In genomic region chr6:111444794-111445193, GRCh38 we compare ENCODE assay signal across 18 cellular contexts. TPM values are rescaled to one million over a fixed set of nuclear protein-coding genes. Genes with fewer than 3 reads are reported as not detected.
DNase-seq lines count a peak whose midpoint lies in the region; ATAC-seq, FAIRE-seq and TF ChIP-seq lines count a peak whose summit lies in the region.
"Had no signal": no experiment of that assay in that cellular context is flagged by ENCODE, and none has a peak within 500 bp of the region (broad histone marks: within the 10 kb centered on the region; RNA-seq: fewer than 3 reads in every experiment).

No MANE protein-coding gene starts in this region.

- peak overlapping the region; percentile 98 for H2AK5ac ChIP-seq in mesenchymal stem cell (ENCODE audit: low read length, severe bottlenecking)

- H4K8ac ChIP-seq in mesenchymal stem cell (ENCODE audit: low read length): no peak overlapping the region

- no peak overlapping the region for H3K4me3 ChIP-seq in kidney epithelial cell (ENCODE audit: low read depth, low read length)
- no peak overlapping the region for H3K4me3 ChIP-seq in mesenchymal stem cell (ENCODE audit: insufficient read depth in 1 of 2, low read depth in 1 of 2, low read length in 2 of 2)
- peak overlapping the region; percentile 9 for H3K4me3 ChIP-seq in smooth muscle cell
- H3K4me3 ChIP-seq: BLaER1 had no signal

- intact Hi-C loops in activated CD4-positive, alpha-beta T cell treated with anti-CD3 and anti-CD28 coated beads for 36 hours (cut with DNase I, micrococcal nuclease): no loop called here

- no peak overlapping the region for H3K18ac ChIP-seq in mesenchymal stem cell (ENCODE audit: low read depth in 1 of 2, low read length in 2 of 2)

- no peaks in the 10 kb centered on the region for H3K4me1 ChIP-seq in mesenchymal stem cell (ENCODE audit: control insufficient read depth, insufficient read depth, low read depth, low read length)
- no peaks in the 10 kb centered on the region for H3K4me1 ChIP-seq in smooth muscle cell (ENCODE audit: low read depth)

- H4K91ac ChIP-seq in mesenchymal stem cell (ENCODE audit: low read length): no peak overlapping the region

- H3K9me3 ChIP-seq in mesenchymal stem cell (ENCODE audit: control insufficient read depth, low read length) (no peaks in the 10 kb centered on the region), smooth muscle cell (replicated peaks; ENCODE audit: low read depth) (no peaks in the 10 kb centered on the region)

- CTCF ChIA-PET in activated CD4-positive, alpha-beta T cell treated with anti-CD3 and anti-CD28 coated beads for 36 hours (lab: Charles Lee): interaction anchor here (1.6 kb wide), 1 partner anchor 14 kb away, joined by 3 read pairs; no protein-coding TSS in a partner anchor

- H3K4me2 ChIP-seq in mesenchymal stem cell (ENCODE audit: low read length, poor library complexity, severe bottlenecking) (peak overlapping the region; percentile 43), smooth muscle cell (no peak overlapping the region)
- H3K4me2 ChIP-seq: BLaER1 had no signal

- peaks cover 54% of the 10 kb centered on the region for H4K20me1 ChIP-seq in smooth muscle cell (ENCODE audit: low read depth)

- H3K36me3 ChIP-seq in kidney epithelial cell (ENCODE audit: control insufficient read depth, insufficient read depth, low read length) (no peaks in the 10 kb centered on the region), mesenchymal stem cell (ENCODE audit: control insufficient read depth in 1 of 2, insufficient read depth in 2 of 2, low read depth in 1 of 2, low read length in 2 of 2) (peaks cover 0 to 56% of the 10 kb centered on the region in 2 experiments), smooth muscle cell (ENCODE audit: low read depth) (no peaks in the 10 kb centered on the region)

- no peak overlapping the region for H2BK12ac ChIP-seq in mesenchymal stem cell (ENCODE audit: low read length in 2 of 2)

- DNase-seq in RCC 7860 (ENCODE audit: low spot score) (peak; percentile 22), kidney epithelial cell (ENCODE audit: low read depth) (peak; percentile 16), mesenchymal stem cell (no peak), smooth muscle cell (lab: John Stamatoyannopoulos, UW; ENCODE audit: unreplicated experiment) (no peak), omental fat pad (ENCODE audit: low spot score) (no peak), DMS79 treated with DMSO at 0.1 percent for 48 hours (lab: John Stamatoyannopoulos, UW) (no peak)
- no peak for DNase-seq in activated CD4-positive, alpha-beta T cell treated with anti-CD3 and anti-CD28 coated beads for 36 hours
- DNase-seq: 8988T; CD4-positive, alpha-beta memory T cell; DMS53; GOT3; H7; HFFc6 had no signal

- TF ChIP-seq CTCF in kidney epithelial cell (IDR thresholded peaks at IDR 0.05; ENCODE audit: insufficient read depth, low read length, poor library complexity, severe bottlenecking) (no peak), smooth muscle cell (IDR thresholded peaks at IDR 0.05; ENCODE audit: borderline replicate concordance, insufficient read depth, poor library complexity, severe bottlenecking) (no peak), omental fat pad (IDR thresholded peaks at IDR 0.05) (no peak)

- H3K36me3 Mint-ChIP-seq in activated CD4-positive, alpha-beta T cell treated with anti-CD3 and anti-CD28 coated beads for 36 hours (ENCODE audit: low read depth): peaks cover 15% of the 10 kb centered on the region

- H3K79me1 ChIP-seq in mesenchymal stem cell (replicated peaks; ENCODE audit: low read length, poor library complexity, severe bottlenecking): peaks cover 18% of the 10 kb centered on the region

- H3K4ac ChIP-seq in mesenchymal stem cell (ENCODE audit: low read depth in 1 of 2, low read length in 2 of 2): no peak overlapping the region

- peaks cover 24% of the 10 kb centered on the region for H3K4me1 Mint-ChIP-seq in activated CD4-positive, alpha-beta T cell treated with anti-CD3 and anti-CD28 coated beads for 36 hours

- no peak overlapping the region for H3K14ac ChIP-seq in mesenchymal stem cell (ENCODE audit: low read length in 2 of 2)

- no peak overlapping the region for H3K23ac ChIP-seq in mesenchymal stem cell (ENCODE audit: low read length in 2 of 2)

- no peaks in the 10 kb centered on the region for H3K9me3 Mint-ChIP-seq in activated CD4-positive, alpha-beta T cell treated with anti-CD3 and anti-CD28 coated beads for 36 hours (ENCODE audit: low read depth)
- H3K9me3 Mint-ChIP-seq: CD14-positive monocyte, HFFc6 had no signal

- 93% methylated on average over 5 of the region's 5 CpGs for WGBS in mesenchymal stem cell
- over 99% methylated on average over 5 of the region's 5 CpGs for WGBS in smooth muscle cell (ENCODE audit: low lambda C conversion rate)

- H3K27ac ChIP-seq in mesenchymal stem cell (ENCODE audit: low read length, poor library complexity, severe bottlenecking): peak overlapping the region; percentile 53
- H3K27ac ChIP-seq in smooth muscle cell (ENCODE audit: low read depth): no peak overlapping the region
- H3K27ac ChIP-seq: BLaER1, HL-60 had no signal

- H2BK15ac ChIP-seq in mesenchymal stem cell (ENCODE audit: low read depth, poor library complexity, severe bottlenecking): no peak overlapping the region

- POLR2A ChIA-PET in activated CD4-positive, alpha-beta T cell treated with anti-CD3 and anti-CD28 coated beads for 36 hours (lab: Charles Lee): no interaction called here

- H3K79me2 ChIP-seq in smooth muscle cell (ENCODE audit: low read depth): peaks cover 34% of the 10 kb centered on the region

- H3K27ac Mint-ChIP-seq in activated CD4-positive, alpha-beta T cell treated with anti-CD3 and anti-CD28 coated beads for 36 hours: no peak overlapping the region

- H2BK120ac ChIP-seq in mesenchymal stem cell (ENCODE audit: low read depth, low read length): no peak overlapping the region

- no peaks in the 10 kb centered on the region for H3K27me3 Mint-ChIP-seq in activated CD4-positive, alpha-beta T cell treated with anti-CD3 and anti-CD28 coated beads for 36 hours
- H3K27me3 Mint-ChIP-seq: CD4-positive, alpha-beta memory T cell had no signal

- no peak overlapping the region for H2BK5ac ChIP-seq in mesenchymal stem cell (ENCODE audit: low read depth, low read length, poor library complexity, severe bottlenecking)

- H2AFZ ChIP-seq in mesenchymal stem cell (ENCODE audit: low read depth, low read length) (no peak overlapping the region), smooth muscle cell (ENCODE audit: low read depth) (no peak overlapping the region)

- no peak overlapping the region for H3K4me3 Mint-ChIP-seq in activated CD4-positive, alpha-beta T cell treated with anti-CD3 and anti-CD28 coated beads for 36 hours
- H3K4me3 Mint-ChIP-seq: CD14-positive monocyte, HFFc6 had no signal

- H3K9ac ChIP-seq in mesenchymal stem cell (ENCODE audit: low read length): no peak overlapping the region
- H3K9ac ChIP-seq in smooth muscle cell (ENCODE audit: low read depth): no peak overlapping the region
- H3K9ac ChIP-seq: BLaER1 had no signal

- no peak for ATAC-seq in activated CD4-positive, alpha-beta T cell treated with anti-CD3 and anti-CD28 coated beads for 36 hours
- ATAC-seq in omental fat pad (ENCODE audit: low FRiP score): no peak
- ATAC-seq: HCT116 had no signal

- H3F3A ChIP-seq in smooth muscle cell (ENCODE audit: low read depth): no peaks in the 10 kb centered on the region

- H3K27me3 ChIP-seq in kidney epithelial cell (ENCODE audit: control insufficient read depth, insufficient read depth, low read length): no peaks in the 10 kb centered on the region
- no peaks in the 10 kb centered on the region for H3K27me3 ChIP-seq in mesenchymal stem cell (ENCODE audit: control insufficient read depth in 1 of 2, insufficient read depth in 1 of 2, low read length in 2 of 2)
- no peaks in the 10 kb centered on the region for H3K27me3 ChIP-seq in smooth muscle cell (ENCODE audit: low read depth)
- H3K27me3 ChIP-seq: BLaER1 had no signal

- peak; percentile 82 for FAIRE-seq in RCC 7860 (lab: Jason Lieb, UNC)
- FAIRE-seq: GM12891 had no signal

RNA-seq across cellular contexts. Expression of gene REV3L, which starts 38.2 kb away (rescaled TPM):
- 16.2 and 35.7 TPM in 2 replicates for total RNA-seq in kidney epithelial cell
- 7.5 TPM for polyA plus RNA-seq in mesenchymal stem cell (2013, experiment 1 of 2)
- polyA plus RNA-seq in mesenchymal stem cell (2013, experiment 2 of 2): 7.5 TPM
- 19.2 and 19.8 TPM in 2 replicates for total RNA-seq in smooth muscle cell
- polyA plus RNA-seq in smooth muscle cell: 6.9 and 9.8 TPM in 2 replicates
- 10 to 100 TPM; 16.5 to 20.9 TPM for total RNA-seq in activated CD4-positive, alpha-beta T cell treated with anti-CD3 and anti-CD28 coated beads for 36 hours
- total RNA-seq in omental fat pad: 100 to 1,000 TPM in 1 of 4 donors, 10 to 100 TPM in 3; 55.5 to 111 (median 63.2) TPM

Comparison
In these comparisons a context has a peak if more than half of its experiments do, and no peak if none do; other contexts are left out.
1. DNase-seq: peak in RCC 7860 (single experiment) and kidney epithelial cell (single experiment); none in mesenchymal stem cell (single experiment), smooth muscle cell (single experiment), activated CD4-positive, alpha-beta T cell treated with anti-CD3 and anti-CD28 coated beads for 36 hours (single experiment), omental fat pad (single experiment) and DMS79 treated with DMSO at 0.1 percent for 48 hours (single experiment).